ENCODE assay signal across 20 cellular contexts in the genomic region with DNA sequence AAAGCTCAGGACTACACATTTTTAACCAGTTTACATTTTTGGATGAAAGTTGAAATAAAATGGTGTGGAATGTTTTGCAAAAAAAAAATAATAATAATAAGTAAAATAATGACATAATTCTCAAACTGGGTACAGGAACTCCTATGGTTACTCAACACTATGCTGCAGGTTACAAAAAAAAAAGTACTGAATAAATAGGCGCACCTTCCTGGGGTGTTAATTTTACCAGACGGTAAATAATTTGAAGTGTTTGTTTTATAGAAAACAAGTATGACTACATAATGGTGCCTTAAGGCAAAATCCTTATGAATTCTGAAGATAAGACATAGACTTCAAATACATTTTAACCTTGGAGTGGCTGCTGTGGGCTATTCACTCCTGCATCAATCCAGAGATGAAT.
"Had no signal": no experiment of that assay in that cellular context is flagged by ENCODE, and none has a peak within 500 bp of the region (broad histone marks: within the 10 kb centered on the region; RNA-seq: fewer than 3 reads in every experiment).

No MANE protein-coding gene starts in this region.

- DNase-seq: MV-4-11, NCI-H1048, NCI-H1105, NCI-H1436 treated with DMSO at 0.1 percent for 48 hours, NCI-H1694, NCI-H187 treated with DMSO at 0.1 percent for 48 hours, NCI-H2029 treated with DMSO at 0.1 percent for 48 hours, NCI-H2227 treated with DMSO at 0.1 percent for 48 hours, NCI-H524, NCI-H526 treated with DMSO at 0.1 percent for 48 hours, NCI-H774, PC-3, SHP77, SK-N-SH had no signal

- H3K9me3 ChIP-seq: SK-N-SH had no signal

- H3K4me3 ChIP-seq: K562 had no signal

- ATAC-seq: K562, Panc1, PC-3 had no signal

- FAIRE-seq: HTR-8/SVneo had no signal

- H3K27ac ChIP-seq: HL-60, KMS-11, RWPE1 had no signal
